In the genomic region with DNA sequence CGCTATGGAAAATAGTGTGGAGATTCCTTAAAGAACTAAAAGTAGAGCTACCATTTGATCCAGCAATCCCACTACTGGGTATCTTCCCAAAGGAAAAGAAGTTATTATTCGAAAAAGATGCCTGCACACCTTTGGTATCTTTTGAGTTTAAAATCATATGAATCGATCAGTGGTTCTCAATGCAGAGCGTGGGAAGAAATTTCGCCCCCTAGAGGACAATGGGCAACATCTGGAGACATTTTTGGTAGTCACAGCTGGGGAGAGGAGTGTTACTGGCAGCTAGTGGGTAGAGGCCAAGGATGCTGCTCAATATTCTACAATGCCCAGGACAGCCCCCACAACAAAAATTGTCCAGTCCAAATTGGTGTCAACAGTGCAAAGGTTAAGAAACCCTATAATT, we compare ENCODE assay signal across 8 cellular contexts.
DNase-seq lines count a peak whose midpoint lies in the region; ATAC-seq and TF ChIP-seq lines count a peak whose summit lies in the region.

No MANE protein-coding gene starts in this region.

- no peaks in the 10 kb centered on the region for H3K4me1 Mint-ChIP-seq in activated CD8-positive, alpha-beta T cell treated with anti-CD3 and anti-CD28 coated beads for 36 hours (ENCODE audit: low read depth)
- H3K4me1 Mint-ChIP-seq in stimulated activated effector memory CD8-positive, alpha-beta T cell treated with anti-CD3 and anti-CD28 coated beads, Interleukin-12 subunit alpha, Interleukin-12 subunit beta, amount 100 ng/mL, for 72 hours = no peaks in the 10 kb centered on the region

- H3K36me3 Mint-ChIP-seq in activated naive CD4-positive, alpha-beta T cell treated with anti-CD3 and anti-CD28 coated beads, Interleukin-2, amount 50 U/mL, for 72 hours = no peaks in the 10 kb centered on the region
- H3K36me3 Mint-ChIP-seq in activated CD8-positive, alpha-beta T cell treated with anti-CD3 and anti-CD28 coated beads for 36 hours (ENCODE audit: low read depth) = no peaks in the 10 kb centered on the region
- H3K36me3 Mint-ChIP-seq in stimulated activated effector memory CD8-positive, alpha-beta T cell treated with anti-CD3 and anti-CD28 coated beads, Interleukin-12 subunit alpha, Interleukin-12 subunit beta, amount 100 ng/mL, for 72 hours = no peaks in the 10 kb centered on the region

- no peak overlapping the region for H3K27ac Mint-ChIP-seq in activated naive CD4-positive, alpha-beta T cell treated with anti-CD3 and anti-CD28 coated beads, Interleukin-2, amount 50 U/mL, for 72 hours
- no peak overlapping the region for H3K27ac Mint-ChIP-seq in activated CD8-positive, alpha-beta T cell treated with anti-CD3 and anti-CD28 coated beads for 36 hours
- H3K27ac Mint-ChIP-seq in stimulated activated effector memory CD8-positive, alpha-beta T cell treated with anti-CD3 and anti-CD28 coated beads, Interleukin-12 subunit alpha, Interleukin-12 subunit beta, amount 100 ng/mL, for 72 hours = no peak overlapping the region

- ATAC-seq in activated naive CD4-positive, alpha-beta T cell treated with anti-CD3 and anti-CD28 coated beads, Interleukin-2, amount 50 U/mL, for 72 hours = peak; percentile 44 to 64
- ATAC-seq in HG03039 (IDR thresholded peaks at IDR 0.05; ENCODE audit: unreplicated experiment) = peak; percentile 56
- ATAC-seq in activated CD8-positive, alpha-beta T cell treated with anti-CD3 and anti-CD28 coated beads for 36 hours = no peak
- peak; percentile 46 for ATAC-seq in stimulated activated effector memory CD8-positive, alpha-beta T cell treated with anti-CD3 and anti-CD28 coated beads, Interleukin-12 subunit alpha, Interleukin-12 subunit beta, amount 100 ng/mL, for 72 hours
- ATAC-seq in GM21526 (IDR thresholded peaks at IDR 0.05; ENCODE audit: low FRiP score, unreplicated experiment) = no peak
- no peak for ATAC-seq in HG02571 (IDR thresholded peaks at IDR 0.05; ENCODE audit: unreplicated experiment)

- no peak overlapping the region for H3K27ac ChIP-seq in caudate nucleus (ENCODE audit: low read depth, low read length)

- peak; percentile 53 for TF ChIP-seq CTCF in activated CD8-positive, alpha-beta T cell treated with anti-CD3 and anti-CD28 coated beads for 36 hours (IDR thresholded peaks at IDR 0.05)

- intact Hi-C loops in activated CD8-positive, alpha-beta T cell treated with anti-CD3 and anti-CD28 coated beads for 36 hours (cut with micrococcal nuclease) = no loop called here

- H3K4me3 Mint-ChIP-seq in activated CD8-positive, alpha-beta T cell treated with anti-CD3 and anti-CD28 coated beads for 36 hours = no peak overlapping the region
- H3K4me3 Mint-ChIP-seq in stimulated activated effector memory CD8-positive, alpha-beta T cell treated with anti-CD3 and anti-CD28 coated beads, Interleukin-12 subunit alpha, Interleukin-12 subunit beta, amount 100 ng/mL, for 72 hours = no peak overlapping the region

- peaks cover 14% of the 10 kb centered on the region for H3K27me3 Mint-ChIP-seq in activated CD8-positive, alpha-beta T cell treated with anti-CD3 and anti-CD28 coated beads for 36 hours

- CTCF ChIA-PET in activated CD8-positive, alpha-beta T cell treated with anti-CD3 and anti-CD28 coated beads for 36 hours (lab: Charles Lee) = interaction anchor here (0.7 to 1.9 kb wide), 7 partner anchors 11 to 209 kb away, joined by 3 to 6 read pairs (median 3); no protein-coding TSS in a partner anchor

- H3K9me3 Mint-ChIP-seq in activated naive CD4-positive, alpha-beta T cell treated with anti-CD3 and anti-CD28 coated beads, Interleukin-2, amount 50 U/mL, for 72 hours = no peaks in the 10 kb centered on the region
- H3K9me3 Mint-ChIP-seq in activated CD8-positive, alpha-beta T cell treated with anti-CD3 and anti-CD28 coated beads for 36 hours = no peaks in the 10 kb centered on the region
- H3K9me3 Mint-ChIP-seq in stimulated activated effector memory CD8-positive, alpha-beta T cell treated with anti-CD3 and anti-CD28 coated beads, Interleukin-12 subunit alpha, Interleukin-12 subunit beta, amount 100 ng/mL, for 72 hours = no peaks in the 10 kb centered on the region

- DNase-seq in activated naive CD4-positive, alpha-beta T cell treated with anti-CD3 and anti-CD28 coated beads, Interleukin-2, amount 50 U/mL, for 72 hours (ENCODE audit: low spot score in 2 of 2) = peak in 1 of 2 donors; percentile 26
- DNase-seq in activated naive CD4-positive, alpha-beta T cell treated with anti-CD3 and anti-CD28 coated beads, Interleukin-2, amount 50 U/mL, for 16 hours = no peak
- peak; percentile 33 for DNase-seq in activated CD8-positive, alpha-beta T cell treated with anti-CD3 and anti-CD28 coated beads for 36 hours
- DNase-seq in stimulated activated effector memory CD8-positive, alpha-beta T cell treated with anti-CD3 and anti-CD28 coated beads, Interleukin-12 subunit alpha, Interleukin-12 subunit beta, amount 100 ng/mL, for 72 hours (ENCODE audit: low spot score in 2 of 2) = peak in 1 of 2 donors; percentile 47
- DNase-seq in caudate nucleus (lab: John Stamatoyannopoulos, UW) = no peak

- POLR2A ChIA-PET in activated CD8-positive, alpha-beta T cell treated with anti-CD3 and anti-CD28 coated beads for 36 hours (lab: Charles Lee) = no interaction called here

Comparison
In these comparisons a context has a peak if more than half of its experiments do, and no peak if none do; other contexts are left out.
1. ATAC-seq: peak in activated naive CD4-positive, alpha-beta T cell treated with anti-CD3 and anti-CD28 coated beads, Interleukin-2, amount 50 U/mL, for 72 hours (2 of 2), HG03039 (single experiment) and stimulated activated effector memory CD8-positive, alpha-beta T cell treated with anti-CD3 and anti-CD28 coated beads, Interleukin-12 subunit alpha, Interleukin-12 subunit beta, amount 100 ng/mL, for 72 hours (single experiment); none in activated CD8-positive, alpha-beta T cell treated with anti-CD3 and anti-CD28 coated beads for 36 hours (single experiment), GM21526 (single experiment) and HG02571 (single experiment).